16 cellular contexts compared by ENCODE assay signal in genomic region chr13:34340534-34340933, GRCh38.
A peak's percentile ranks its signal among the peaks of the same experiment; 100 is the strongest.
DNase-seq lines count a peak whose midpoint lies in the region; ATAC-seq and TF ChIP-seq lines count a peak whose summit lies in the region.
"Had no signal": no experiment of that assay in that cellular context is flagged by ENCODE, and none has a peak within 500 bp of the region (broad histone marks: within the 10 kb centered on the region; RNA-seq: fewer than 3 reads in every experiment).

No MANE protein-coding gene starts in this region.

- no peak overlapping the region for H3K4me3 Mint-ChIP-seq in activated CD4-positive, alpha-beta memory T cell treated with anti-CD3 and anti-CD28 coated beads, Interleukin-2, amount 10 ng/mL, durations not matched to agents 7 days and 5 days
- H3K4me3 Mint-ChIP-seq: dendritic cell treated with granulocyte-macrophage colony-stimulating factor and Interleukin-4, amounts not matched to agents 40 ng/mL and 50 ng/mL, for 4 days; WTC11 had no signal

- H3K4me3 ChIP-seq in foreskin fibroblast (ENCODE audit: low read depth in 1 of 2, low read length in 2 of 2), result no peak overlapping the region
- H3K4me3 ChIP-seq: ascending aorta, left ventricle myocardium inferior, tibial nerve had no signal

- no peak overlapping the region for H3K27ac Mint-ChIP-seq in activated CD4-positive, alpha-beta memory T cell treated with anti-CD3 and anti-CD28 coated beads, Interleukin-2, amount 10 ng/mL, durations not matched to agents 7 days and 5 days
- H3K27ac Mint-ChIP-seq: dendritic cell treated with granulocyte-macrophage colony-stimulating factor and Interleukin-4, amounts not matched to agents 40 ng/mL and 50 ng/mL, for 4 days; WTC11 had no signal

- no peak for ATAC-seq in HG02840 (IDR thresholded peaks at IDR 0.05; ENCODE audit: low FRiP score, unreplicated experiment)
- ATAC-seq: WTC11 had no signal

- TF ChIP-seq CTCF in foreskin fibroblast (IDR thresholded peaks at IDR 0.05; ENCODE audit: low read depth, low read length), result no peak

- DNase-seq in A172 (ENCODE audit: low spot score), result peak; percentile 74
- peak; percentile 8 for DNase-seq in GM03348 (ENCODE audit: low spot score)
- peak; percentile 6 for DNase-seq in SW480 (ENCODE audit: low spot score)
- peak; percentile 90 to 91 for DNase-seq in foreskin fibroblast
- no peak for DNase-seq in NCI-H2227 treated with DMSO at 0.1 percent for 48 hours (lab: John Stamatoyannopoulos, UW)
- no peak for DNase-seq in ureter (ENCODE audit: low spot score)
- no peak for DNase-seq in activated CD4-positive, alpha-beta memory T cell treated with anti-CD3 and anti-CD28 coated beads, Interleukin-2, amount 10 ng/mL, durations not matched to agents 7 days and 5 days
- DNase-seq: activated gamma-delta T cell treated with Interleukin-2 at 50 U/mL for 16 hours, KBM-7, left ventricle myocardium inferior, NCI-H1417 had no signal

- H3K4me1 Mint-ChIP-seq in activated CD4-positive, alpha-beta memory T cell treated with anti-CD3 and anti-CD28 coated beads, Interleukin-2, amount 10 ng/mL, durations not matched to agents 7 days and 5 days, result no peaks in the 10 kb centered on the region

- no peaks in the 10 kb centered on the region for H3K36me3 Mint-ChIP-seq in activated CD4-positive, alpha-beta memory T cell treated with anti-CD3 and anti-CD28 coated beads, Interleukin-2, amount 10 ng/mL, durations not matched to agents 7 days and 5 days (ENCODE audit: low read depth)
- H3K36me3 Mint-ChIP-seq: WTC11 had no signal

- POLR2A ChIA-PET in activated CD4-positive, alpha-beta memory T cell treated with anti-CD3 and anti-CD28 coated beads, Interleukin-2, amount 10 ng/mL, durations not matched to agents 7 days and 5 days (lab: Charles Lee), result no interaction called here

- CTCF ChIA-PET in activated CD4-positive, alpha-beta memory T cell treated with anti-CD3 and anti-CD28 coated beads, Interleukin-2, amount 10 ng/mL, durations not matched to agents 7 days and 5 days (lab: Charles Lee), result no interaction called here

- peaks cover 4% of the 10 kb centered on the region for H3K9me3 Mint-ChIP-seq in activated CD4-positive, alpha-beta memory T cell treated with anti-CD3 and anti-CD28 coated beads, Interleukin-2, amount 10 ng/mL, durations not matched to agents 7 days and 5 days
- H3K9me3 Mint-ChIP-seq: WTC11 had no signal

- H3K27me3 Mint-ChIP-seq in activated CD4-positive, alpha-beta memory T cell treated with anti-CD3 and anti-CD28 coated beads, Interleukin-2, amount 10 ng/mL, durations not matched to agents 7 days and 5 days, result no peaks in the 10 kb centered on the region
- H3K27me3 Mint-ChIP-seq: dendritic cell treated with granulocyte-macrophage colony-stimulating factor and Interleukin-4, amounts not matched to agents 40 ng/mL and 50 ng/mL, for 4 days had no signal

Comparison
In these comparisons a context has a peak if more than half of its experiments do, and no peak if none do; other contexts are left out.
1. DNase-seq: peak in A172 (single experiment), GM03348 (single experiment), SW480 (single experiment) and foreskin fibroblast (2 of 2); none in NCI-H2227 treated with DMSO at 0.1 percent for 48 hours (single experiment), ureter (single experiment) and activated CD4-positive, alpha-beta memory T cell treated with anti-CD3 and anti-CD28 coated beads, Interleukin-2, amount 10 ng/mL, durations not matched to agents 7 days and 5 days (single experiment).